Comparison of ENCODE assay signal across 1 cellular context in genomic region chr7:94004024-94004945, GRCh38.
TF ChIP-seq lines count a peak whose summit lies in the region.

BET1 (minus strand) TSS chr7:94004355; CDS start chr7:94004216, 139 bp downstream.

TF ChIP-seq in A549, 52 proteins besides CTCF, POLR2A, EP300 and RAD21 (continued from another document):
- TF ChIP-seq HEYL (CRISPR knock-in tag; IDR thresholded peaks at IDR 0.05) (no peak), PHF8 (IDR thresholded peaks at IDR 0.05; ENCODE audit: borderline replicate concordance, low read depth) (peak; percentile 78), RCOR1 (IDR thresholded peaks at IDR 0.05; ENCODE audit: low read depth, low read length) (no peak), NR3C1 (IDR thresholded peaks at IDR 0.05) (no peak), MAX (IDR thresholded peaks at IDR 0.05) (peak; percentile 59), POLR2AphosphoS2 (conservative IDR thresholded peaks at IDR 0.05; ENCODE audit: low read length) (no peak), FOSL2 (IDR thresholded peaks at IDR 0.05) (no peak), FOSL2 (CRISPR knock-in tag; IDR thresholded peaks at IDR 0.05) (no peak), CEBPB (IDR thresholded peaks at IDR 0.05) (no peak), ESRRA (IDR thresholded peaks at IDR 0.05; ENCODE audit: borderline replicate concordance, low read length) (no peak), MAFK (IDR thresholded peaks at IDR 0.05; ENCODE audit: partially characterized antibody) (no peak), HOXB13 (CRISPR knock-in tag; IDR thresholded peaks at IDR 0.05; ENCODE audit: low read depth) (no peak), NPAS2 (CRISPR knock-in tag; IDR thresholded peaks at IDR 0.05; ENCODE audit: borderline replicate concordance) (no peak), RNF2 (IDR thresholded peaks at IDR 0.05; ENCODE audit: borderline replicate concordance, low read depth) (no peak), HOXA7 (CRISPR knock-in tag; IDR thresholded peaks at IDR 0.05) (no peak), BCL3 (IDR thresholded peaks at IDR 0.05) (peak; percentile 66; the same call in 1 of the 3 replicates), ATOH8 (CRISPR knock-in tag; IDR thresholded peaks at IDR 0.05; ENCODE audit: low read depth) (no peak), ZFP36 (IDR thresholded peaks at IDR 0.05; ENCODE audit: borderline replicate concordance, partially characterized antibody) (no peak), SREBF2 (IDR thresholded peaks at IDR 0.05) (no peak), ELK1 (IDR thresholded peaks at IDR 0.05; ENCODE audit: low read depth, low read length) (no peak), JUNB (IDR thresholded peaks at IDR 0.05) (no peak), CBX8 (IDR thresholded peaks at IDR 0.05) (no peak), HMGXB4 (CRISPR knock-in tag; IDR thresholded peaks at IDR 0.05; ENCODE audit: borderline replicate concordance) (no peak), HDAC2 (IDR thresholded peaks at IDR 0.05) (no peak), FOSB (CRISPR knock-in tag; IDR thresholded peaks at IDR 0.05) (no peak), USF2 (IDR thresholded peaks at IDR 0.05) (no peak), CBX2 (IDR thresholded peaks at IDR 0.05; ENCODE audit: borderline replicate concordance, low read depth) (no peak), FOXS1 (CRISPR knock-in tag; IDR thresholded peaks at IDR 0.05) (no peak), TP53 (CRISPR knock-in tag; IDR thresholded peaks at IDR 0.05) (no peak), RARB (CRISPR knock-in tag; IDR thresholded peaks at IDR 0.05) (no peak), KDM1A (IDR thresholded peaks at IDR 0.05; ENCODE audit: low read depth) (no peak), RFX5 (IDR thresholded peaks at IDR 0.05) (no peak), CHD2 (IDR thresholded peaks at IDR 0.05; ENCODE audit: low read length, partially characterized antibody) (no peak), MYC (IDR thresholded peaks at IDR 0.05; ENCODE audit: borderline replicate concordance, low read length) (no peak), ZNF302 (CRISPR knock-in tag; IDR thresholded peaks at IDR 0.05) (no peak)
